Comparison of ENCODE assay signal across 9 cellular contexts in genomic region chr22:37079668-37080171, GRCh38.
A peak's percentile ranks its signal among the peaks of the same experiment; 100 is the strongest.
DNase-seq lines count a peak whose midpoint lies in the region; ATAC-seq and TF ChIP-seq lines count a peak whose summit lies in the region.
"Had no signal": no experiment of that assay in that cellular context is flagged by ENCODE, and none has a peak within 500 bp of the region (broad histone marks: within the 10 kb centered on the region; RNA-seq: fewer than 3 reads in every experiment).

No MANE protein-coding gene starts in this region.

- no peak overlapping the region for H3K4me3 ChIP-seq in cardiac fibroblast (replicated peaks in 1 of 2; ENCODE audit: low read depth in 2 of 2, low read length in 2 of 2)

- no peak for TF ChIP-seq CTCF in cardiac fibroblast (IDR thresholded peaks at IDR 0.05; ENCODE audit: low read depth, low read length)

- DNase-seq in EH (ENCODE audit: low read depth) (peak; percentile 61), cardiac fibroblast (ENCODE audit: low read depth in 2 of 2) (peak; percentile 56 to 70), NCI-H82 treated with DMSO at 0.1 percent for 48 hours (lab: John Stamatoyannopoulos, UW; ENCODE audit: unreplicated experiment) (no peak), cortex of kidney (lab: John Stamatoyannopoulos, UW) (no peak), Kasumi-1 (lab: John Stamatoyannopoulos, UW) (no peak)
- peak; percentile 70 for DNase-seq in activated CD4-positive, alpha-beta T cell treated with anti-CD3 and anti-CD28 coated beads for 1 hour
- peak; percentile 50 to 65 for DNase-seq in stimulated activated CD4-positive, alpha-beta T cell treated with anti-CD3 and anti-CD28 coated beads, Interleukin-1b, Interleukin-23, amount 100 ng/mL, for 4 hours (ENCODE audit: low read depth in 2 of 2)
- DNase-seq: NCI-H69 had no signal

- ATAC-seq in HG03457 (IDR thresholded peaks at IDR 0.05; ENCODE audit: unreplicated experiment): no peak

Comparison
In these comparisons a context has a peak if more than half of its experiments do, and no peak if none do; other contexts are left out.
1. DNase-seq: peak in EH (single experiment), activated CD4-positive, alpha-beta T cell treated with anti-CD3 and anti-CD28 coated beads for 1 hour (single experiment), cardiac fibroblast (2 of 2) and stimulated activated CD4-positive, alpha-beta T cell treated with anti-CD3 and anti-CD28 coated beads, Interleukin-1b, Interleukin-23, amount 100 ng/mL, for 4 hours (2 of 2); none in NCI-H82 treated with DMSO at 0.1 percent for 48 hours (single experiment), cortex of kidney (single experiment) and Kasumi-1 (0 of 2).